12 cellular contexts compared by ENCODE assay signal in the genomic region with DNA sequence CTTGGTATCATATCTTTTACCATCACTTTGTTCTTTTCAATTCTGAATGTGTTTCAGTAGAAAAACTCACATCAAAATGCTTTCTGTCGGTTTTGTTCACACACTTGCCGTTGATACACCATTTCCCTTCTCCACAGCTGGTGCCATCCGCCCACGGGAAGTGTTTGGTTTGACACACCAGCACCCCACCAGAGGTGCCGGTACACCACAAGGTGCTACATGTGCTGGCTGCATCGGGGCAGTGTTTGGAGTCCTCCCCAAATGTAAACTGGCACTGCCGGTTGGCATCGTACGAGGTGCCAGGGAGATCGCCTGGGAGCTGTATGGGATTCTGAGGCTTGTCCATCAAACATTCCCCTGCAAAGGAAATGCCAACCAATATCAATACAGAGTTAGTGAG. TPM values are rescaled to one million over a fixed set of nuclear protein-coding genes. Genes with fewer than 3 reads are reported as not detected.
A peak's percentile ranks its signal among the peaks of the same experiment; 100 is the strongest.
DNase-seq lines count a peak whose midpoint lies in the region; ATAC-seq and TF ChIP-seq lines count a peak whose summit lies in the region.
"Had no signal": no experiment of that assay in that cellular context is flagged by ENCODE, and none has a peak within 500 bp of the region (broad histone marks: within the 10 kb centered on the region; RNA-seq: fewer than 3 reads in every experiment).

No MANE protein-coding gene starts in this region.

- H3K9me2 ChIP-seq in PC-3 (replicated peaks; ENCODE audit: low read length), result no peaks in the 10 kb centered on the region

- no peak overlapping the region for H2AFZ ChIP-seq in PC-3 (ENCODE audit: low read length)

- POLR2A ChIA-PET in activated CD8-positive, alpha-beta T cell treated with anti-CD3 and anti-CD28 coated beads, Interleukin-2, amount 10 ng/mL, durations not matched to agents 7 days and 5 days (lab: Charles Lee), result no interaction called here
- POLR2A ChIA-PET in PC-3 (lab: Charles Lee; ENCODE audit: unreplicated experiment), result no interaction called here
- POLR2A ChIA-PET in naive thymus-derived CD8-positive, alpha-beta T cell (lab: Charles Lee), result no interaction called here

- peaks cover 0 to 40% of the 10 kb centered on the region in 2 donors for H3K4me1 ChIP-seq in right atrium auricular region
- H3K4me1 ChIP-seq in stomach, result peaks cover 0 to 75% (median 49%) of the 10 kb centered on the region in 4 donors
- H3K4me1 ChIP-seq in PC-3 (ENCODE audit: insufficient read depth, low read length), result peaks cover 20% of the 10 kb centered on the region

- no peaks in the 10 kb centered on the region for H4K20me1 ChIP-seq in PC-3 (ENCODE audit: low read length)

- peaks cover 83% of the 10 kb centered on the region for H3K36me3 ChIP-seq in right atrium auricular region
- peaks cover 25 to 65% (median 64%) of the 10 kb centered on the region in 4 donors for H3K36me3 ChIP-seq in stomach
- H3K36me3 ChIP-seq in PC-3 (ENCODE audit: low read depth, low read length), result peaks cover 38% of the 10 kb centered on the region

- peaks cover 10% of the 10 kb centered on the region for H3K36me3 Mint-ChIP-seq in activated CD8-positive, alpha-beta T cell treated with anti-CD3 and anti-CD28 coated beads, Interleukin-2, amount 10 ng/mL, durations not matched to agents 7 days and 5 days (ENCODE audit: low read depth)
- no peaks in the 10 kb centered on the region for H3K36me3 Mint-ChIP-seq in naive thymus-derived CD8-positive, alpha-beta T cell

- TF ChIP-seq CTCF in right atrium auricular region (IDR thresholded peaks at IDR 0.05) (no peak), stomach (IDR thresholded peaks at IDR 0.05) (no peak), PC-3 (conservative IDR thresholded peaks at IDR 0.05; ENCODE audit: low read depth, low read length) (no peak)

- H3K4me1 Mint-ChIP-seq in activated CD8-positive, alpha-beta T cell treated with anti-CD3 and anti-CD28 coated beads, Interleukin-2, amount 10 ng/mL, durations not matched to agents 7 days and 5 days (ENCODE audit: low read depth), result peaks cover 33% of the 10 kb centered on the region
- peaks cover 4 to 31% (median 23%) of the 10 kb centered on the region in 4 donors for H3K4me1 Mint-ChIP-seq in naive thymus-derived CD8-positive, alpha-beta T cell

- H3K27me3 Mint-ChIP-seq in activated CD8-positive, alpha-beta T cell treated with anti-CD3 and anti-CD28 coated beads, Interleukin-2, amount 10 ng/mL, durations not matched to agents 7 days and 5 days (ENCODE audit: low read depth), result peaks cover 34% of the 10 kb centered on the region
- peaks cover 27 to 65% (median 44%) of the 10 kb centered on the region in 5 donors for H3K27me3 Mint-ChIP-seq in naive thymus-derived CD8-positive, alpha-beta T cell

- 58 to 75% (median 73%) methylated on average over 10 of the region's 10 CpGs for WGBS in stomach, 5 donors

- H3K27me3 ChIP-seq in right atrium auricular region, result no peaks in the 10 kb centered on the region
- H3K27me3 ChIP-seq in stomach, result peaks cover 0 to 26% (median 14%) of the 10 kb centered on the region in 3 donors
- no peaks in the 10 kb centered on the region for H3K27me3 ChIP-seq in PC-3 (ENCODE audit: low read length)

- peak overlapping the region; percentile 72 to 82 for H3K4me3 ChIP-seq in right atrium auricular region
- peak overlapping the region in 2 of 4 donors; percentile 73 to 79 for H3K4me3 ChIP-seq in stomach
- H3K4me3 ChIP-seq in PC-3 (ENCODE audit: low read length), result no peak overlapping the region

- no peak for TF ChIP-seq POLR2A in stomach (IDR thresholded peaks at IDR 0.05)

- no peak overlapping the region for H3K27ac Mint-ChIP-seq in activated CD8-positive, alpha-beta T cell treated with anti-CD3 and anti-CD28 coated beads, Interleukin-2, amount 10 ng/mL, durations not matched to agents 7 days and 5 days
- H3K27ac Mint-ChIP-seq in naive thymus-derived CD8-positive, alpha-beta T cell, result no peak overlapping the region

- no peak overlapping the region for H3K4me3 Mint-ChIP-seq in activated CD8-positive, alpha-beta T cell treated with anti-CD3 and anti-CD28 coated beads, Interleukin-2, amount 10 ng/mL, durations not matched to agents 7 days and 5 days
- peak overlapping the region in 2 of 10 donors; percentile 20 to 55 for H3K4me3 Mint-ChIP-seq in naive thymus-derived CD8-positive, alpha-beta T cell

- ATAC-seq in activated CD8-positive, alpha-beta T cell treated with anti-CD3 and anti-CD28 coated beads, Interleukin-2, amount 10 ng/mL, durations not matched to agents 7 days and 5 days, result no peak
- no peak for ATAC-seq in PC-3
- ATAC-seq in naive thymus-derived CD8-positive, alpha-beta T cell, result no peak
- ATAC-seq: left colon had no signal

- no peaks in the 10 kb centered on the region for H3K9me3 Mint-ChIP-seq in activated CD8-positive, alpha-beta T cell treated with anti-CD3 and anti-CD28 coated beads, Interleukin-2, amount 10 ng/mL, durations not matched to agents 7 days and 5 days (ENCODE audit: insufficient read depth)
- H3K9me3 Mint-ChIP-seq in naive thymus-derived CD8-positive, alpha-beta T cell, result peaks cover 0 to 3% (median 0%) of the 10 kb centered on the region in 9 donors

- peaks cover 20% of the 10 kb centered on the region for H3K79me2 ChIP-seq in PC-3 (ENCODE audit: low read length)

- intact Hi-C loops in stomach (cut with DNase I; ENCODE audit: low total_unique reads), result no loop called here
- intact Hi-C loops in PC-3 (cut with micrococcal nuclease), result loop anchor here (5.0 kb wide), 2 partner anchors 43 to 1697 kb away; no protein-coding TSS in a partner anchor

- H3K27ac ChIP-seq in right atrium auricular region (peak overlapping the region; percentile 92 to 99), stomach (peak overlapping the region in 3 of 5 donors; percentile 24 to 91 (median 47)), PC-3 (ENCODE audit: low read length) (no peak overlapping the region)

- peak; percentile 36 for DNase-seq in activated CD4-positive, alpha-beta T cell treated with anti-CD3 and anti-CD28 coated beads for 48 hours
- DNase-seq in activated CD4-positive, alpha-beta T cell treated with anti-CD3 and anti-CD28 coated beads for 1 hour, result no peak
- peak; percentile 34 for DNase-seq in activated CD8-positive, alpha-beta T cell treated with anti-CD3 and anti-CD28 coated beads, Interleukin-2, amount 10 ng/mL, durations not matched to agents 7 days and 5 days
- DNase-seq in right atrium auricular region (ENCODE audit: low spot score) (no peak), stomach (no peak), DMS 273 treated with DMSO at 0.1 percent for 48 hours (lab: John Stamatoyannopoulos, UW) (no peak), PC-3 (no peak)
- no peak for DNase-seq in naive thymus-derived CD8-positive, alpha-beta T cell
- DNase-seq: DMS79; left colon; NK-92 treated with Interleukin-12 subunit alpha and Interleukin-12 subunit beta, amount 100 ng/mL, for 24 hours had no signal

- no TSS peak for BruUV-seq in PC-3 (replicated peaks; lab: Mats Ljungman, UMichigan)

- no peak overlapping the region for H3K4me2 ChIP-seq in PC-3 (ENCODE audit: low read length)

- CTCF ChIA-PET in activated CD8-positive, alpha-beta T cell treated with anti-CD3 and anti-CD28 coated beads, Interleukin-2, amount 10 ng/mL, durations not matched to agents 7 days and 5 days (lab: Charles Lee), result no interaction called here
- CTCF ChIA-PET in PC-3 (lab: Charles Lee), result no interaction called here

- no peak for TF ChIP-seq EP300 in stomach (IDR thresholded peaks at IDR 0.05)

- H3K9ac ChIP-seq in PC-3 (ENCODE audit: low read length), result no peak overlapping the region

- H3F3A ChIP-seq in PC-3 (ENCODE audit: low read length, unreplicated experiment), result no peaks in the 10 kb centered on the region

- H3K9me3 ChIP-seq in right atrium auricular region (no peaks in the 10 kb centered on the region), stomach (no peaks in the 10 kb centered on the region), PC-3 (ENCODE audit: low read length) (no peaks in the 10 kb centered on the region)

RNA-seq across cellular contexts. Expression of gene ADAMTS1, which starts 5.0 kb away (rescaled TPM):
- total RNA-seq in activated CD8-positive, alpha-beta T cell treated with anti-CD3 and anti-CD28 coated beads, Interleukin-2, amount 10 ng/mL, durations not matched to agents 7 days and 5 days, result 1 to 10 TPM in 1 of 2 experiments, under 1 TPM in 1; 0.99 to 1.4 TPM
- total RNA-seq in right atrium auricular region, result 10 to 100 TPM; 65.9 to 89.7 TPM
- total RNA-seq in stomach, result 100 to 1,000 TPM in 3 of 5 donors, 10 to 100 TPM in 2; 44.9 to 268 (median 111) TPM
- polyA plus RNA-seq in stomach, result 10 to 100 TPM; 12.2 to 21.3 (median 21.0) TPM
- total RNA-seq in PC-3 (2014; rRNA removed), result 12.9 and 25.1 TPM in 2 replicates
- not detected for total RNA-seq in naive thymus-derived CD8-positive, alpha-beta T cell
- under 1 TPM; 0.09 to 0.45 (median 0.14) TPM for polyA plus RNA-seq in naive thymus-derived CD8-positive, alpha-beta T cell
- total RNA-seq: HT-29 had no signal

Comparison
In these comparisons a context has a peak if more than half of its experiments do, and no peak if none do; other contexts are left out.
1. DNase-seq: peak in activated CD4-positive, alpha-beta T cell treated with anti-CD3 and anti-CD28 coated beads for 48 hours (single experiment) and activated CD8-positive, alpha-beta T cell treated with anti-CD3 and anti-CD28 coated beads, Interleukin-2, amount 10 ng/mL, durations not matched to agents 7 days and 5 days (single experiment); none in activated CD4-positive, alpha-beta T cell treated with anti-CD3 and anti-CD28 coated beads for 1 hour (single experiment), right atrium auricular region (single experiment), stomach (single experiment), DMS 273 treated with DMSO at 0.1 percent for 48 hours (single experiment), PC-3 (single experiment) and naive thymus-derived CD8-positive, alpha-beta T cell (0 of 10).